In the genomic region with DNA sequence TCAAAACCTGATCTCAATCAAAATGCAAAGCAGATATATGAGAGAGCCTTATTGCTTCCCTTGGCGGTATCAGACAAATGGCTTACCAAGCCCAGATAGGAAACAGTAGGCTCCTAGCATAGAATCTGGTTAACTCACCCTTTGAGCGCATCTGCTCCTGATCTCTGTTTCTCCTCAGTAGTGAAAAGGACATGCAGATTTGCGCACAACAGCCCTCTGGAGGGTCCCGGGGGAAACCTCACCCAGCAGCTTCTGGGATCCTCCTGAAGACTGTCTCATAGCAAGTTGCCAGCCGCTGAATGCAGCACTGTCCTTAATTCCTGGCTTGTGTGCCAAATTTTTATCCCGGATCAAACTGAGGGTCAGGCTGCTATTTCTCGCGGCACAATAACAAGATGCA, we compare ENCODE assay signal across 24 cellular contexts.
DNase-seq lines count a peak whose midpoint lies in the region; ATAC-seq and TF ChIP-seq lines count a peak whose summit lies in the region.
"Had no signal": no experiment of that assay in that cellular context is flagged by ENCODE, and none has a peak within 500 bp of the region (broad histone marks: within the 10 kb centered on the region; RNA-seq: fewer than 3 reads in every experiment).

No MANE protein-coding gene starts in this region.

- H2AFZ ChIP-seq in DND-41 (ENCODE audit: low read depth, low read length) = no peak overlapping the region
- peak overlapping the region; percentile 1 for H2AFZ ChIP-seq in fibroblast of lung (ENCODE audit: low read length)

- no peaks in the 10 kb centered on the region for H3K9me3 ChIP-seq in DND-41 (ENCODE audit: insufficient read depth, low read length, severe bottlenecking)
- H3K9me3 ChIP-seq in fibroblast of lung (ENCODE audit: control insufficient read depth, insufficient read depth, low read depth, low read length) = no peaks in the 10 kb centered on the region
- H3K9me3 ChIP-seq: neutrophil, uterus had no signal

- no peaks in the 10 kb centered on the region for H3K27me3 ChIP-seq in DND-41 (ENCODE audit: insufficient read depth, low read length, poor library complexity)
- H3K27me3 ChIP-seq in fibroblast of lung (ENCODE audit: control insufficient read depth, insufficient read depth, low read length) = no peaks in the 10 kb centered on the region
- H3K27me3 ChIP-seq: neutrophil, uterus had no signal

- DNase-seq in DND-41 (no peak), NCI-H82 treated with DMSO at 0.1 percent for 48 hours (lab: John Stamatoyannopoulos, UW; ENCODE audit: unreplicated experiment) (peak; percentile 1), fibroblast of lung (ENCODE audit: low read depth in 2 of 2) (no peak), nephron progenitor cell (no peak), posterior vena cava (ENCODE audit: low spot score) (no peak)
- no peak for DNase-seq in activated T-cell treated with anti-CD3 and anti-CD28 coated beads, Interleukin-2, amount 50 U/mL, for 48 hours
- no peak for DNase-seq in effector CD8-positive, alpha-beta T cell (lab: John Stamatoyannopoulos, UW)
- DNase-seq: activated CD4-positive, alpha-beta T cell treated with anti-CD3 and anti-CD28 coated beads, Interleukin-2, amount 50 U/mL, for 4 hours; activated CD8-positive, alpha-beta memory T cell treated with anti-CD3 and anti-CD28 coated beads, Interleukin-2, amount 50 U/mL, for 4 hours; activated naive CD8-positive, alpha-beta T cell treated with anti-CD3 and anti-CD28 coated beads for 36 hours; CD4-positive, alpha-beta memory T cell; cerebellar nuclear complex; effector memory CD4-positive, alpha-beta T cell; NCI-H1105; NCI-H2081; NCI-H446 treated with DMSO at 0.1 percent for 48 hours; small intestine; stimulated activated naive B cell treated with anti-CD40 and anti-IgM and Interleukin-4, amounts not matched to agents 10 μg/mL and 1 μg/mL and 100 μg/mL, for 72 hours; uterus; WERI-Rb-1 had no signal

- H3K4me1 Mint-ChIP-seq in nephron progenitor cell = peaks cover 23% of the 10 kb centered on the region

- H3K9ac ChIP-seq in DND-41 (ENCODE audit: low read depth, low read length) = no peak overlapping the region
- no peak overlapping the region for H3K9ac ChIP-seq in fibroblast of lung (ENCODE audit: insufficient read depth, low read length)

- H3K4me1 ChIP-seq in DND-41 (ENCODE audit: insufficient read depth, low read length) (no peaks in the 10 kb centered on the region), fibroblast of lung (ENCODE audit: control insufficient read depth, extremely low read depth, insufficient read depth, low read length) (no peaks in the 10 kb centered on the region)
- H3K4me1 ChIP-seq: uterus had no signal

- peaks cover 14% of the 10 kb centered on the region for H3K9me3 Mint-ChIP-seq in nephron progenitor cell
- H3K9me3 Mint-ChIP-seq: activated T-helper 2 cell treated with anti-CD3 and anti-CD28 coated beads, Interferon-gamma antibody, Interleukin-2, Interleukin-4, amounts not matched to agents 10 μg/mL and 5 μg/mL and 100 μg/mL, durations not matched to agents 14 hours and 24 hours and 36 hours had no signal

- intact Hi-C loops in posterior vena cava (cut with DNase I) = no loop called here

- H4K20me1 ChIP-seq in DND-41 (ENCODE audit: insufficient read depth, low read length) (no peaks in the 10 kb centered on the region), fibroblast of lung (ENCODE audit: control insufficient read depth, extremely low read depth, insufficient read depth, low read length) (no peaks in the 10 kb centered on the region)

- H3K4me2 ChIP-seq in DND-41 (ENCODE audit: insufficient read depth, low read length) (no peak overlapping the region), fibroblast of lung (ENCODE audit: extremely low read depth, insufficient read depth, low read length) (no peak overlapping the region)

- H3K27ac Mint-ChIP-seq in nephron progenitor cell = peak overlapping the region; percentile 87
- H3K27ac Mint-ChIP-seq: activated naive CD8-positive, alpha-beta T cell treated with anti-CD3 and anti-CD28 coated beads for 36 hours; activated T-helper 2 cell treated with anti-CD3 and anti-CD28 coated beads, Interferon-gamma antibody, Interleukin-2, Interleukin-4, amounts not matched to agents 10 μg/mL and 5 μg/mL and 100 μg/mL, durations not matched to agents 14 hours and 24 hours and 36 hours; stimulated activated naive B cell treated with anti-CD40 and anti-IgM and Interleukin-4, amounts not matched to agents 10 μg/mL and 1 μg/mL and 100 μg/mL, for 72 hours had no signal

- H3K27me3 Mint-ChIP-seq in nephron progenitor cell (ENCODE audit: low read depth, poor library complexity) = no peaks in the 10 kb centered on the region
- H3K27me3 Mint-ChIP-seq: activated naive CD8-positive, alpha-beta T cell treated with anti-CD3 and anti-CD28 coated beads for 36 hours; CD4-positive, alpha-beta memory T cell; stimulated activated naive B cell treated with anti-CD40 and anti-IgM and Interleukin-4, amounts not matched to agents 10 μg/mL and 1 μg/mL and 100 μg/mL, for 72 hours had no signal

- TF ChIP-seq CTCF in DND-41 (IDR thresholded peaks at IDR 0.05; ENCODE audit: borderline replicate concordance, extremely low read depth, low read length, poor library complexity, severe bottlenecking) (no peak), fibroblast of lung (conservative IDR thresholded peaks at IDR 0.05 in 1 of 2, IDR thresholded peaks at IDR 0.05 in 1 of 2; ENCODE audit: low read depth in 1 of 2, low read length in 2 of 2) (no peak), nephron progenitor cell (IDR thresholded peaks at IDR 0.05) (no peak)

- no peak overlapping the region for H3K27ac ChIP-seq in DND-41 (ENCODE audit: low read length)
- H3K27ac ChIP-seq in fibroblast of lung (ENCODE audit: insufficient read depth, low read length) = no peak overlapping the region
- H3K27ac ChIP-seq: neutrophil, SK-N-MC, uterus, WERI-Rb-1 had no signal

- ATAC-seq in DND-41 (ENCODE audit: insufficient read depth, low read depth) (0 out of 3 replicates have a peak, but pooled peaks have one; percentile 17), HG02970 (IDR thresholded peaks at IDR 0.05; ENCODE audit: low FRiP score, unreplicated experiment) (no peak)
- ATAC-seq: stimulated activated naive B cell treated with anti-CD40 and anti-IgM and Interleukin-4, amounts not matched to agents 10 μg/mL and 1 μg/mL and 100 μg/mL, for 72 hours had no signal

- no peaks in the 10 kb centered on the region for H3K36me3 Mint-ChIP-seq in nephron progenitor cell (ENCODE audit: low read depth)
- H3K36me3 Mint-ChIP-seq: CD4-positive, alpha-beta memory T cell; stimulated activated naive B cell treated with anti-CD40 and anti-IgM and Interleukin-4, amounts not matched to agents 10 μg/mL and 1 μg/mL and 100 μg/mL, for 72 hours had no signal

- H3K4me3 ChIP-seq in DND-41 (ENCODE audit: low read depth in 1 of 2, low read length in 2 of 2) = no peak overlapping the region
- no peak overlapping the region for H3K4me3 ChIP-seq in fibroblast of lung (replicated peaks in 1 of 4; ENCODE audit: control extremely low read depth in 1 of 4, insufficient read depth in 1 of 4, low read depth in 3 of 4, low read length in 4 of 4)
- H3K4me3 ChIP-seq: SK-N-MC, uterus had no signal

- H3K36me3 ChIP-seq in DND-41 (ENCODE audit: insufficient read depth, low read length) (no peaks in the 10 kb centered on the region), fibroblast of lung (ENCODE audit: control insufficient read depth, insufficient read depth, low read length) (no peaks in the 10 kb centered on the region)
- H3K36me3 ChIP-seq: neutrophil, uterus, WERI-Rb-1 had no signal

- H3K79me2 ChIP-seq in DND-41 (ENCODE audit: insufficient read depth, low read length) (no peaks in the 10 kb centered on the region), fibroblast of lung (ENCODE audit: control insufficient read depth, insufficient read depth, low read length) (no peaks in the 10 kb centered on the region)

- H3K4me3 Mint-ChIP-seq in nephron progenitor cell = no peak overlapping the region
- H3K4me3 Mint-ChIP-seq: activated naive CD8-positive, alpha-beta T cell treated with anti-CD3 and anti-CD28 coated beads for 36 hours; CD4-positive, alpha-beta memory T cell; stimulated activated naive B cell treated with anti-CD40 and anti-IgM and Interleukin-4, amounts not matched to agents 10 μg/mL and 1 μg/mL and 100 μg/mL, for 72 hours had no signal
